25 cellular contexts compared by ENCODE assay signal in the genomic region with DNA sequence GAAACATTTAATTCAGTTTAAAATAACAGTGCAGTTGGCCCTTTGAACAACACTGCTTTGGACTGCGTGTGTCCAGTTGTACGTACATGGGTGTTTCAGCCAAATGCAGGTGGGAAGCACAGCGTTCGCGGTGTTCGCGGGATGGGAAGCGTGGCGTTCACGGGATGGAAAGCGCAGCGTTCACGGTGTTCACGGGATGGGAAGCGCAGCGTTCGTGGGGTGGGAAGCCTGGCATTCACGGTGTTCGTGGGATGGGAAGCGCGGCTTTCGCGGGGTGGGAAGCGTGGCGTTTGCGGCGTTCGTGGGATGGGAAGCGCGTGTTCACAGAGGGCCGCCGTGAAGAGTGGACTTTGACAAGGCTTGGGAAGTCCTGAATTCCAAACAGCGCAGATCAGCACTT.
"Had no signal": no experiment of that assay in that cellular context is flagged by ENCODE, and none has a peak within 500 bp of the region (broad histone marks: within the 10 kb centered on the region; RNA-seq: fewer than 3 reads in every experiment).

No MANE protein-coding gene starts in this region.

- FAIRE-seq: astrocyte, TTC549 had no signal

- H3K4me3 ChIP-seq: body of pancreas, breast epithelium, MG63, Peyer's patch had no signal

- H3K4me1 Mint-ChIP-seq: activated naive CD8-positive, alpha-beta T cell treated with anti-CD3 and anti-CD28 coated beads, Interleukin-2, amount 10 ng/mL, durations not matched to agents 7 days and 5 days had no signal

- DNase-seq: activated CD4-positive, alpha-beta T cell treated with anti-CD3 and anti-CD28 coated beads, Interleukin-2, amount 10 ng/mL, durations not matched to agents 24 days and 14 days; activated CD4-positive, alpha-beta T cell treated with anti-CD3 and anti-CD28 coated beads, Interleukin-2, amount 50 U/mL, for 4 hours; activated CD8-positive, alpha-beta T cell treated with anti-CD3 and anti-CD28 coated beads, Interleukin-2, amount 10 ng/mL, durations not matched to agents 7 days and 5 days; activated effector memory CD4-positive, alpha-beta T cell treated with Interleukin-2 at 50 U/mL for 16 hours; activated naive CD4-positive, alpha-beta T cell treated with anti-CD3 and anti-CD28 coated beads, Interleukin-2, amount 50 U/mL, for 16 hours; activated naive CD8-positive, alpha-beta T cell treated with anti-CD3 and anti-CD28 coated beads, Interleukin-2, amount 10 ng/mL, durations not matched to agents 7 days and 5 days; activated T-cell treated with anti-CD3 and anti-CD28 coated beads, Interleukin-2, amount 50 U/mL, for 4 hours; amygdala; body of pancreas; Kasumi-1; KG1; MG63; NCI-H1092; NCI-H1436 treated with DMSO at 0.1 percent for 48 hours; NCI-H1694 treated with DMSO at 0.1 percent for 48 hours; NCI-H2029; NCI-H345; NCI-H524 treated with DMSO at 0.1 percent for 48 hours; Peyer's patch; RPMI8226; SW 1271; T-helper 1 cell had no signal

- H3K27me3 Mint-ChIP-seq: activated CD4-positive, alpha-beta T cell treated with anti-CD3 and anti-CD28 coated beads, Interleukin-2, amount 10 ng/mL, durations not matched to agents 24 days and 14 days; activated naive CD8-positive, alpha-beta T cell treated with anti-CD3 and anti-CD28 coated beads, Interleukin-2, amount 10 ng/mL, durations not matched to agents 7 days and 5 days had no signal

- H3K4me3 Mint-ChIP-seq: activated CD4-positive, alpha-beta T cell treated with anti-CD3 and anti-CD28 coated beads, Interleukin-2, amount 10 ng/mL, durations not matched to agents 24 days and 14 days; activated CD8-positive, alpha-beta T cell treated with anti-CD3 and anti-CD28 coated beads, Interleukin-2, amount 10 ng/mL, durations not matched to agents 7 days and 5 days; activated naive CD8-positive, alpha-beta T cell treated with anti-CD3 and anti-CD28 coated beads, Interleukin-2, amount 10 ng/mL, durations not matched to agents 7 days and 5 days; activated T-cell treated with anti-CD3 and anti-CD28 coated beads, Interleukin-2, amount 50 U/mL, for 4 hours had no signal

- H3K27me3 ChIP-seq: body of pancreas, breast epithelium, MG63, Peyer's patch had no signal

- H3K36me3 ChIP-seq: breast epithelium had no signal

- H3K4me1 ChIP-seq: body of pancreas, breast epithelium, Peyer's patch had no signal

- ATAC-seq: activated CD8-positive, alpha-beta T cell treated with anti-CD3 and anti-CD28 coated beads, Interleukin-2, amount 10 ng/mL, durations not matched to agents 7 days and 5 days; activated T-cell treated with anti-CD3 and anti-CD28 coated beads, Interleukin-2, amount 50 U/mL, for 4 hours; body of pancreas had no signal

- H3K27ac Mint-ChIP-seq: activated CD4-positive, alpha-beta T cell treated with anti-CD3 and anti-CD28 coated beads, Interleukin-2, amount 10 ng/mL, durations not matched to agents 24 days and 14 days; activated CD8-positive, alpha-beta T cell treated with anti-CD3 and anti-CD28 coated beads, Interleukin-2, amount 10 ng/mL, durations not matched to agents 7 days and 5 days; activated naive CD8-positive, alpha-beta T cell treated with anti-CD3 and anti-CD28 coated beads, Interleukin-2, amount 10 ng/mL, durations not matched to agents 7 days and 5 days had no signal

- H3K27ac ChIP-seq: body of pancreas, breast epithelium, Peyer's patch had no signal

- H3K9me3 ChIP-seq: breast epithelium, MG63 had no signal
